In genomic region chr2:207473866-207474251, GRCh38 we compare ENCODE assay signal across 9 cellular contexts. TPM values are rescaled to one million over a fixed set of nuclear protein-coding genes. Genes with fewer than 3 reads are reported as not detected.
DNase-seq lines count a peak whose midpoint lies in the region; ATAC-seq, FAIRE-seq and TF ChIP-seq lines count a peak whose summit lies in the region.
"Had no signal": no experiment of that assay in that cellular context is flagged by ENCODE, and none has a peak within 500 bp of the region (broad histone marks: within the 10 kb centered on the region; RNA-seq: fewer than 3 reads in every experiment).

No MANE protein-coding gene starts in this region.

- POLR2A ChIA-PET in A549 (lab: Yijun Ruan, JAX) = interaction anchor here (1.6 to 2.2 kb wide), 3 partner anchors 215 to 309 kb away, joined by 6 to 12 read pairs (median 9); partner anchors contain the start of gene KLF7

- no peak for TF ChIP-seq EP300 in A549 (IDR thresholded peaks at IDR 0.05)

- FAIRE-seq in A549 (lab: Jason Lieb, UNC) = no peak

- peak overlapping the region; percentile 70 to 81 for H3K27ac ChIP-seq in A549
- peak overlapping the region; percentile 9; the same call in 1 of the 2 replicates for H3K27ac ChIP-seq in HUES64 (ENCODE audit: low read depth, low read length)
- H3K27ac ChIP-seq in vagina = no peak overlapping the region
- no peak overlapping the region for H3K27ac ChIP-seq in coronary artery

- CTCF ChIA-PET in A549 (lab: Yijun Ruan, JAX) = interaction anchor here (0.6 to 4.2 kb wide), 55 partner anchors 8 to 802 kb away, joined by 3 to 63 read pairs (median 5); partner anchors contain the start of gene KLF7

- H3K9ac ChIP-seq in HUES64 (ENCODE audit: low read depth, low read length) (no peak overlapping the region), adipocyte (ENCODE audit: low read length) (peak overlapping the region; percentile 77)

- 93% methylated on average over 5 of the region's 5 CpGs for WGBS in A549 (ENCODE audit: missing lambda C conversion rate)
- 87% methylated on average over 5 of the region's 5 CpGs for WGBS in HUES64

- no peaks in the 10 kb centered on the region for H3K9me3 ChIP-seq in A549
- no peaks in the 10 kb centered on the region for H3K9me3 ChIP-seq in HUES64 (ENCODE audit: insufficient read depth, low read depth, low read length)
- H3K9me3 ChIP-seq in adipocyte (ENCODE audit: control insufficient read depth, low read length) = no peaks in the 10 kb centered on the region
- H3K9me3 ChIP-seq in vagina = no peaks in the 10 kb centered on the region

- intact Hi-C loops in vagina (cut with DNase I) = loop anchor here (5.0 to 10.0 kb wide), 2 partner anchors 492 to 679 kb away; no protein-coding TSS in a partner anchor

- TF ChIP-seq POLR2A in A549 (IDR thresholded peaks at IDR 0.05; ENCODE audit: low read length) (no peak), vagina (IDR thresholded peaks at IDR 0.05) (no peak)

- no peak for TF ChIP-seq CTCF in A549 (IDR thresholded peaks at IDR 0.05)
- TF ChIP-seq CTCF in vagina (IDR thresholded peaks at IDR 0.05) = no peak
- TF ChIP-seq CTCF in coronary artery (IDR thresholded peaks at IDR 0.05) = no peak

- ATAC-seq in A549 = no peak

- H3K4me3 ChIP-seq in A549 (no peak overlapping the region), HUES64 (ENCODE audit: low read length) (no peak overlapping the region), adipocyte (ENCODE audit: low read length) (no peak overlapping the region), vagina (no peak overlapping the region), coronary artery (no peak overlapping the region)

- TF ChIP-seq RAD21 in A549 (conservative IDR thresholded peaks at IDR 0.05 in 1 of 2, IDR thresholded peaks at IDR 0.05 in 1 of 2) = no peak

- no peak for DNase-seq in A549 (ENCODE audit: low read depth in 1 of 2, low spot score in 1 of 2)
- DNase-seq in adipocyte (ENCODE audit: low read depth) = no peak
- peak; percentile 19 for DNase-seq in myocyte (ENCODE audit: low read depth)
- no peak for DNase-seq in vagina (ENCODE audit: extremely low spot score in 2 of 2)
- DNase-seq in activated gamma-delta T cell treated with Interleukin-2 at 50 U/mL for 16 hours = no peak
- DNase-seq in stimulated activated CD4-positive, alpha-beta T cell treated with anti-CD3 and anti-CD28 coated beads, Interleukin-4, amount 100 ng/mL, for 24 hours = no peak
- no peak for DNase-seq in coronary artery (ENCODE audit: low spot score)
- DNase-seq: SIG-M5 had no signal

- H3K27me3 ChIP-seq in HUES64 (ENCODE audit: insufficient read depth, low read length) (no peaks in the 10 kb centered on the region), adipocyte (replicated peaks; ENCODE audit: control insufficient read depth, insufficient read depth, low read length) (no peaks in the 10 kb centered on the region), vagina (no peaks in the 10 kb centered on the region)

- H3K4me1 ChIP-seq in A549 = peaks cover 19% of the 10 kb centered on the region
- peaks cover 25% of the 10 kb centered on the region for H3K4me1 ChIP-seq in HUES64 (ENCODE audit: insufficient read depth, low read length)
- H3K4me1 ChIP-seq in adipocyte (ENCODE audit: control insufficient read depth, insufficient read depth, low read length) = peaks cover 12% of the 10 kb centered on the region
- H3K4me1 ChIP-seq in vagina = peaks cover 8% of the 10 kb centered on the region

- H3K4me2 ChIP-seq in A549 = peak overlapping the region; percentile 79; the same call in 2 of the 3 replicates

- H3K36me3 ChIP-seq in HUES64 (ENCODE audit: insufficient read depth, low read length) (no peaks in the 10 kb centered on the region), adipocyte (ENCODE audit: control insufficient read depth, insufficient read depth, low read length, severe bottlenecking) (no peaks in the 10 kb centered on the region), vagina (no peaks in the 10 kb centered on the region)

TF ChIP-seq in A549, 52 proteins besides CTCF, POLR2A, EP300 and RAD21:
- TF ChIP-seq POLR2AphosphoS2 (conservative IDR thresholded peaks at IDR 0.05; ENCODE audit: low read length) (no peak), EHF (CRISPR knock-in tag; IDR thresholded peaks at IDR 0.05) (no peak), CBX2 (IDR thresholded peaks at IDR 0.05; ENCODE audit: borderline replicate concordance, low read depth) (no peak)

RNA-seq across cellular contexts. Expression of gene CREB1, which starts 55.9 kb away (rescaled TPM):
- polyA plus RNA-seq in A549 (2011; rRNA removed) (42.4 and 42.5 TPM in 2 replicates), A549 (2017; fragmentation: RNase III; extraction: RNeasy Plus Mini Kit Qiagen cat#74134 plus additional on column Dnase treatment) (14.3 to 14.7 TPM (median 14.6 TPM) in 3 replicates)
- polyA plus RNA-seq in A549 (2012; cell fraction: cytosol; rRNA removed) = 16.1 and 22.3 TPM in 2 replicates
- 8.7 and 10.5 TPM in 2 replicates for polyA plus RNA-seq in A549 (2012; cell fraction: nucleus; rRNA removed)
- 128 and 198 TPM in 2 replicates for polyA minus RNA-seq in A549 (2011; rRNA and poly(A)+ RNA removed)
- 46.1 TPM for polyA plus RNA-seq in HUES64 (2013, experiment 1 of 2)
- 52.7 TPM for polyA plus RNA-seq in HUES64 (2013, experiment 2 of 2)
- total RNA-seq in myocyte (24.6 and 43.5 TPM in 2 replicates), vagina (27.3 TPM)
- polyA plus RNA-seq in myocyte (2012) = 17.7 TPM

Comparison
In these comparisons a context has a peak if more than half of its experiments do, and no peak if none do; other contexts are left out.
1. H3K27ac ChIP-seq: peak in A549 (2 of 2) and HUES64 (single experiment); none in vagina (single experiment) and coronary artery (0 of 2).